Comparison of ENCODE assay signal across 14 cellular contexts in genomic region chr2:239674101-239674980, GRCh38.
"Had no signal": no experiment of that assay in that cellular context is flagged by ENCODE, and none has a peak within 500 bp of the region (broad histone marks: within the 10 kb centered on the region; RNA-seq: fewer than 3 reads in every experiment).

No MANE protein-coding gene starts in this region.

- H3K9me3 Mint-ChIP-seq: activated naive CD8-positive, alpha-beta T cell treated with anti-CD3 and anti-CD28 coated beads for 36 hours; naive B cell; stimulated activated naive CD8-positive, alpha-beta T cell treated with anti-CD3 and anti-CD28 coated beads, Interleukin-15, Interleukin-2, amounts not matched to agents 100 ng/mL and 50 ng/mL, for 24 hours; T-helper 1 cell treated with Interleukin-12 subunit alpha and Interleukin-12 subunit beta and Interleukin-4 antibody, amounts not matched to agents 30 μg/mL and 1 μg/mL, for 36 hours; WTC11 had no signal

- H3K27me3 Mint-ChIP-seq: activated naive CD8-positive, alpha-beta T cell treated with anti-CD3 and anti-CD28 coated beads for 36 hours; stimulated activated naive CD8-positive, alpha-beta T cell treated with anti-CD3 and anti-CD28 coated beads, Interleukin-15, Interleukin-2, amounts not matched to agents 100 ng/mL and 50 ng/mL, for 24 hours had no signal

- H3K4me3 ChIP-seq: gastroesophageal sphincter, lung, psoas muscle had no signal

- H3K4me1 ChIP-seq: gastroesophageal sphincter, psoas muscle had no signal

- H3K27ac ChIP-seq: brain microvascular endothelial cell, gastroesophageal sphincter, psoas muscle had no signal

- H3K9me3 ChIP-seq: gastroesophageal sphincter, psoas muscle had no signal

- ATAC-seq: gastroesophageal sphincter, psoas muscle, WTC11 had no signal

- DNase-seq: activated CD4-positive, alpha-beta T cell treated with anti-CD3 and anti-CD28 coated beads for 48 hours; activated gamma-delta T cell; activated naive CD8-positive, alpha-beta T cell treated with anti-CD3 and anti-CD28 coated beads for 36 hours; activated T-cell treated with anti-CD3 and anti-CD28 coated beads, Interleukin-2, amount 50 U/mL, for 48 hours; brain microvascular endothelial cell; naive B cell; nucleus accumbens; psoas muscle; stimulated activated CD4-positive, alpha-beta T cell treated with anti-CD3 and anti-CD28 coated beads, Interleukin-12 subunit alpha, Interleukin-12 subunit beta, amount 100 ng/mL, for 4 hours had no signal

- H3K4me1 Mint-ChIP-seq: activated naive CD8-positive, alpha-beta T cell treated with anti-CD3 and anti-CD28 coated beads for 36 hours; WTC11 had no signal

- H3K27me3 ChIP-seq: brain microvascular endothelial cell, gastroesophageal sphincter had no signal

- H3K36me3 ChIP-seq: brain microvascular endothelial cell, gastroesophageal sphincter had no signal

- H3K4me3 Mint-ChIP-seq: activated naive CD8-positive, alpha-beta T cell treated with anti-CD3 and anti-CD28 coated beads for 36 hours; naive B cell; stimulated activated naive CD8-positive, alpha-beta T cell treated with anti-CD3 and anti-CD28 coated beads, Interleukin-15, Interleukin-2, amounts not matched to agents 100 ng/mL and 50 ng/mL, for 24 hours; T-helper 1 cell treated with Interleukin-12 subunit alpha and Interleukin-12 subunit beta and Interleukin-4 antibody, amounts not matched to agents 30 μg/mL and 1 μg/mL, for 36 hours; WTC11 had no signal

- H3K36me3 Mint-ChIP-seq: activated naive CD8-positive, alpha-beta T cell treated with anti-CD3 and anti-CD28 coated beads for 36 hours; naive B cell; WTC11 had no signal

- H3K27ac Mint-ChIP-seq: activated naive CD8-positive, alpha-beta T cell treated with anti-CD3 and anti-CD28 coated beads for 36 hours; stimulated activated naive CD8-positive, alpha-beta T cell treated with anti-CD3 and anti-CD28 coated beads, Interleukin-15, Interleukin-2, amounts not matched to agents 100 ng/mL and 50 ng/mL, for 24 hours; T-helper 1 cell treated with Interleukin-12 subunit alpha and Interleukin-12 subunit beta and Interleukin-4 antibody, amounts not matched to agents 30 μg/mL and 1 μg/mL, for 36 hours; WTC11 had no signal
